Comparison of ENCODE assay signal across 1 cellular context in genomic region chr10:79129361-79129997, GRCh38.
A peak's percentile ranks its signal among the peaks of the same experiment; 100 is the strongest.
TF ChIP-seq lines count a peak whose summit lies in the region.

No MANE protein-coding gene starts in this region.

TF ChIP-seq in K562, 482 proteins besides CTCF, POLR2A, EP300 and RAD21 (continued from another document and continues in another):
- no peak for TF ChIP-seq CUX1 (CRISPR knock-in tag; IDR thresholded peaks at IDR 0.05)
- 0 out of 2 replicates have a peak, but pooled peaks have one; percentile 4 for TF ChIP-seq NFE2 (IDR thresholded peaks at IDR 0.05; ENCODE audit: low read depth)
- no peak for TF ChIP-seq ZNF57 (CRISPR knock-in tag; IDR thresholded peaks at IDR 0.05)
- no peak for TF ChIP-seq ZNF24 (IDR thresholded peaks at IDR 0.05)
- peak; percentile 82 for TF ChIP-seq ATF3 (IDR thresholded peaks at IDR 0.05)
- TF ChIP-seq ATF3 (CRISPR knock-in tag; conservative IDR thresholded peaks at IDR 0.05) = no peak
- no peak for TF ChIP-seq HMGXB4 (CRISPR knock-in tag; IDR thresholded peaks at IDR 0.05)
- TF ChIP-seq TCF7 (IDR thresholded peaks at IDR 0.05; ENCODE audit: borderline replicate concordance) = no peak
- no peak for TF ChIP-seq RBM39 (optimal IDR thresholded peaks at IDR 0.05; ENCODE audit: low read depth, low read length)
- TF ChIP-seq USF1 (CRISPR knock-in tag; IDR thresholded peaks at IDR 0.05) = no peak
- TF ChIP-seq ZFP36 (IDR thresholded peaks at IDR 0.05; ENCODE audit: low read depth, low read length, partially characterized antibody) = no peak
- no peak for TF ChIP-seq MNT (conservative IDR thresholded peaks at IDR 0.05)
- no peak for TF ChIP-seq CBX8 (IDR thresholded peaks at IDR 0.05; ENCODE audit: borderline replicate concordance, extremely low read depth, low read depth, low read length, poor library complexity, severe bottlenecking)
- TF ChIP-seq SNIP1 (IDR thresholded peaks at IDR 0.05; ENCODE audit: low read depth) = no peak
- no peak for TF ChIP-seq RBBP5 (IDR thresholded peaks at IDR 0.05; ENCODE audit: borderline replicate concordance, insufficient read depth, low read length, poor library complexity, severe bottlenecking)
- TF ChIP-seq MYBL2 (IDR thresholded peaks at IDR 0.05; ENCODE audit: low read depth) = no peak
- no peak for TF ChIP-seq MYBL2 (CRISPR knock-in tag; IDR thresholded peaks at IDR 0.05; ENCODE audit: borderline replicate concordance)
- TF ChIP-seq CHD2 (IDR thresholded peaks at IDR 0.05; ENCODE audit: low read depth, low read length) = 0 out of 2 replicates have a peak, but pooled peaks have one; percentile 35
- TF ChIP-seq ILK (tag; IDR thresholded peaks at IDR 0.05; ENCODE audit: borderline replicate concordance, low read depth) = no peak
- no peak for TF ChIP-seq HDAC3 (IDR thresholded peaks at IDR 0.05; ENCODE audit: borderline replicate concordance, partially characterized antibody)
- TF ChIP-seq GATA2 (CRISPR knock-in tag; IDR thresholded peaks at IDR 0.05) = no peak
- no peak for TF ChIP-seq ATF1 (CRISPR knock-in tag; IDR thresholded peaks at IDR 0.05)
- no peak for TF ChIP-seq ATF1 (tag; IDR thresholded peaks at IDR 0.05)
- TF ChIP-seq ZNF41 (CRISPR knock-in tag; conservative IDR thresholded peaks at IDR 0.05) = no peak
- TF ChIP-seq NCOA6 (IDR thresholded peaks at IDR 0.05) = no peak
- no peak for TF ChIP-seq PRDM10 (IDR thresholded peaks at IDR 0.05; ENCODE audit: partially characterized antibody)
- no peak for TF ChIP-seq CCAR2 (IDR thresholded peaks at IDR 0.05; ENCODE audit: low read depth, low read length)
- no peak for TF ChIP-seq E4F1 (CRISPR knock-in tag; IDR thresholded peaks at IDR 0.05; ENCODE audit: borderline replicate concordance)
- no peak for TF ChIP-seq L3MBTL2 (IDR thresholded peaks at IDR 0.05)
- no peak for TF ChIP-seq GTF2F1 (IDR thresholded peaks at IDR 0.05; ENCODE audit: low read depth, low read length)
- no peak for TF ChIP-seq TRIM28 (IDR thresholded peaks at IDR 0.05)
- no peak for TF ChIP-seq ZHX1 (conservative IDR thresholded peaks at IDR 0.05; ENCODE audit: low read length)
- TF ChIP-seq TCF7L2 (IDR thresholded peaks at IDR 0.05; ENCODE audit: low read depth, low read length) = no peak
- TF ChIP-seq STAT5B (CRISPR knock-in tag; IDR thresholded peaks at IDR 0.05) = no peak
- TF ChIP-seq HMGN3 (IDR thresholded peaks at IDR 0.05; ENCODE audit: borderline replicate concordance, extremely low read depth, insufficient read length, low read depth, low read length) = peak; percentile 28
- no peak for TF ChIP-seq SNRNP70 (optimal IDR thresholded peaks at IDR 0.05; ENCODE audit: low read depth, low read length)
- no peak for TF ChIP-seq SP1 (CRISPR knock-in tag; IDR thresholded peaks at IDR 0.05)
- no peak for TF ChIP-seq SP2 (IDR thresholded peaks at IDR 0.05; ENCODE audit: extremely low read depth, low read depth, low read length, poor library complexity, severe bottlenecking)
- TF ChIP-seq ETS1 (conservative IDR thresholded peaks at IDR 0.05; ENCODE audit: control insufficient read depth, low read depth, low read length) = 0 out of 2 replicates have a peak, but pooled peaks have one; percentile 37
- TF ChIP-seq MEIS2 (IDR thresholded peaks at IDR 0.05; ENCODE audit: partially characterized antibody) = peak; percentile 83
- TF ChIP-seq KLF13 (tag; IDR thresholded peaks at IDR 0.05; ENCODE audit: borderline replicate concordance, low read depth) = no peak
- TF ChIP-seq PYGO2 (tag; IDR thresholded peaks at IDR 0.05) = no peak
- no peak for TF ChIP-seq ZNF695 (CRISPR knock-in tag; IDR thresholded peaks at IDR 0.05)
- TF ChIP-seq ETV5 (CRISPR knock-in tag; IDR thresholded peaks at IDR 0.05; ENCODE audit: low read depth) = no peak
- no peak for TF ChIP-seq ZNF324 (CRISPR knock-in tag; IDR thresholded peaks at IDR 0.05)
